ENCODE assay signal across 33 cellular contexts in the genomic region with DNA sequence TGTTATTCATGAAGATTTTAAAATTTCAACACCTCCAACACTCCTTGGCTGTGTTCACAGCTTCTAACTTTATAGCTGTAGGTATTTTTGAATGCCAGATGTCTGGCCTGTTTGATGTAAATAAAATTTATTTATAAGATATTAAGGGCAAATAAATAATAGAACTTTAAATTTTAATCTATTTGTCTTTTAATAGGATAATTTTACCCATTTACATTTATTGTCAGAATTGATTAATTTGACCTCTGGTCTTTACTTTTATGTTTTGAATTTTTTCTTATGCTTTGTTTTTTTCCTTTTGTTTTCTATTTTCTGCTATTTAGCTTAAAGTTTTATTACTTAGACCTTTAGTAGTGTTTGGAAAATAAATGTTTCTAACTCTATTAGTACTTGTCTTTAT.
"Had no signal": no experiment of that assay in that cellular context is flagged by ENCODE, and none has a peak within 500 bp of the region (broad histone marks: within the 10 kb centered on the region; RNA-seq: fewer than 3 reads in every experiment).

No MANE protein-coding gene starts in this region.

- DNase-seq: activated B cell treated with CpG ODN at 0.5 μM for 24 hours; activated CD4-positive, alpha-beta memory T cell treated with anti-CD3 and anti-CD28 coated beads, Interleukin-2, amount 10 ng/mL, durations not matched to agents 7 days and 5 days; activated CD4-positive, alpha-beta T cell treated with anti-CD3 and anti-CD28 coated beads for 4 hours; activated CD4-positive, CD25-positive, alpha-beta regulatory T cell treated with anti-CD3 and anti-CD28 coated beads, Interleukin-2, amount 50 U/mL, for 72 hours; activated CD8-positive, alpha-beta memory T cell treated with anti-CD3 and anti-CD28 coated beads, Interleukin-2, amount 10 ng/mL, durations not matched to agents 7 days and 5 days; activated CD8-positive, alpha-beta memory T cell treated with anti-CD3 and anti-CD28 coated beads, Interleukin-2, amount 50 U/mL, for 48 hours; activated effector memory CD4-positive, alpha-beta T cell treated with Interleukin-2 at 50 U/mL for 16 hours; activated naive CD4-positive, alpha-beta T cell treated with anti-CD3 and anti-CD28 coated beads, Interleukin-2, amount 10 ng/mL, durations not matched to agents 7 days and 5 days; activated naive CD8-positive, alpha-beta T cell treated with anti-CD3 and anti-CD28 coated beads for 36 hours; activated T-cell treated with anti-CD3 and anti-CD28 coated beads, Interleukin-2, amount 50 U/mL, for 48 hours; amygdala; caudate nucleus; cerebellar nuclear complex; MM.1S; MV-4-11; NCI-H1092; NCI-H1436 treated with DMSO at 0.1 percent for 48 hours; NCI-H1694 treated with DMSO at 0.1 percent for 48 hours; NCI-H2029; NCI-H345; NCI-H524 treated with DMSO at 0.1 percent for 48 hours; PC-3; Peyer's patch; SIG-M5; SW 1271; T-helper 1 cell; T-helper 2 cell; T-helper 9 cell had no signal

- H3K36me3 Mint-ChIP-seq: activated CD8-positive, alpha-beta memory T cell treated with anti-CD3 and anti-CD28 coated beads, Interleukin-2, amount 10 ng/mL, durations not matched to agents 7 days and 5 days; brain had no signal

- H3K4me3 Mint-ChIP-seq: activated B cell treated with CpG ODN at 0.5 μM for 24 hours; activated CD4-positive, alpha-beta memory T cell treated with anti-CD3 and anti-CD28 coated beads, Interleukin-2, amount 10 ng/mL, durations not matched to agents 7 days and 5 days; activated CD8-positive, alpha-beta memory T cell treated with anti-CD3 and anti-CD28 coated beads, Interleukin-2, amount 10 ng/mL, durations not matched to agents 7 days and 5 days; activated naive CD4-positive, alpha-beta T cell treated with anti-CD3 and anti-CD28 coated beads, Interleukin-2, amount 10 ng/mL, durations not matched to agents 7 days and 5 days; activated naive CD8-positive, alpha-beta T cell treated with anti-CD3 and anti-CD28 coated beads for 36 hours; brain had no signal

- H3K27me3 Mint-ChIP-seq: activated B cell treated with CpG ODN at 0.5 μM for 24 hours; activated naive CD8-positive, alpha-beta T cell treated with anti-CD3 and anti-CD28 coated beads for 36 hours had no signal

- H3K27ac Mint-ChIP-seq: activated B cell treated with CpG ODN at 0.5 μM for 24 hours; activated CD4-positive, alpha-beta memory T cell treated with anti-CD3 and anti-CD28 coated beads, Interleukin-2, amount 10 ng/mL, durations not matched to agents 7 days and 5 days; activated CD8-positive, alpha-beta memory T cell treated with anti-CD3 and anti-CD28 coated beads, Interleukin-2, amount 10 ng/mL, durations not matched to agents 7 days and 5 days; activated naive CD4-positive, alpha-beta T cell treated with anti-CD3 and anti-CD28 coated beads, Interleukin-2, amount 10 ng/mL, durations not matched to agents 7 days and 5 days; activated naive CD8-positive, alpha-beta T cell treated with anti-CD3 and anti-CD28 coated beads for 36 hours; brain had no signal

- H3K4me1 Mint-ChIP-seq: brain had no signal

- ATAC-seq: activated CD8-positive, alpha-beta memory T cell treated with anti-CD3 and anti-CD28 coated beads, Interleukin-2, amount 10 ng/mL, durations not matched to agents 7 days and 5 days; PC-3; Right ventricle myocardium inferior; SK-N-SH treated with all-trans-retinoic acid at 6 μM for 48 hours had no signal

- H3K9me3 Mint-ChIP-seq: activated B cell treated with CpG ODN at 0.5 μM for 24 hours had no signal

- FAIRE-seq: astrocyte, bronchial epithelial cell had no signal
